In the genomic region with DNA sequence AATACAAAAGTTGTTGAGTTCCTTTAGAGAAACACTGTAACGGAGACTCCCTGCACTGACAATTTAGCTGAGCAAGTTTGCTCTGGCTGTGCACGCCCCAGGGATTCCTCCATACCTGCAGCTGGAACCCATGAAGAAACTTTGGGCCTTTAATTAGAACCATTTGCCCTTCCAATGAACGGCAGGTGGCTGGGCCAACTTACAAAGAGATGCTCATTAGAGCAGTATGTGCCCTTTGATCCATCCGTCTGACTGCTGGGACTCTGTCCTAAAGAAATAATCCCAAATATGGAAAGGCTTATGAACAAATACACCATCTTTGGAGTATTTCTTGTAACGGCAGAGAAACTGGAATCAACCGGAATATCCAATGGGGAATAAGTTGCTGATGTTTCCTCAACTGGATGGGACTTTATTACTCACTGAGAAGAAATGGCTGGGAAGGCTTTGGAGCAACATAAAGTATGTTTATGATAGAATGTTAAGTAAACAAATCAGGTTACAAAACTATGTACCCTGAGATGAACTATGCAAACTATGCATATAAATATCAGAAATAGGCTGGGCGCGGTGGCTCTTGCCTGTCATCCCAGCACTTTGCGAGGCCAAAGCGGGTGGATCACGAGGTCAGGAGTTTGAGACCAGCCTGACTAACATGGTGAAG, we compare ENCODE assay signal across 1 cellular context.
TF ChIP-seq lines count a peak whose summit lies in the region.

No MANE protein-coding gene starts in this region.

TF ChIP-seq in IMR-90, 13 proteins besides CTCF, POLR2A, EP300 and RAD21 (continued from another document):
- TF ChIP-seq USF2 (IDR thresholded peaks at IDR 0.05; ENCODE audit: low read depth, low read length), result no peak
